8 cellular contexts compared by ENCODE assay signal in the genomic region with DNA sequence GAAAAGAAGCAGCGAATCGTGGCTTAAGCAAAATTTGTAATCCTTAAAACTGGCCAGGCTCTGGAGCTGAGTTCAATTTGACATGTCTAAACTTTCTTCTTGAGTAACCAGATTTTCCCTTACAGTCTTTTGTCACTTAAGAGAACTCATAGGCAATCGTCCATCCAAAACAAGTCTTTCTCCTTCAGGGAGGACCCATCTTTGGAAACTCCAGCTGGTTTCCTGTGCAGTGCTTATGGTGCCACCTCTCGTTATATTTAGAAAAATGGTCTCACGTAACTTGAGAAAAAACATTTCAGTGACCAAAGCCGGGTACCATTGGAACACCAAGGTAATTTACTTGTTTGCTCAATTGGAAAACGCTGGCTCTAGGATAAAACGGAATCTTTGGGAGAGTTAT. TPM values are rescaled to one million over a fixed set of nuclear protein-coding genes. Genes with fewer than 3 reads are reported as not detected.
A peak's percentile ranks its signal among the peaks of the same experiment; 100 is the strongest.
DNase-seq lines count a peak whose midpoint lies in the region; TF ChIP-seq lines count a peak whose summit lies in the region.

No MANE protein-coding gene starts in this region.

- H3K9me2 ChIP-seq in Loucy (replicated peaks; ENCODE audit: low read depth, low read length): no peaks in the 10 kb centered on the region

- WGBS in thyroid gland, 2 donors: 32 to 48% methylated on average over 8 of the region's 8 CpGs

- POLR2A ChIA-PET in CD4-positive, alpha-beta memory T cell (lab: Charles Lee; ENCODE audit: partially characterized antibody): interaction anchor here (0.8 to 6.2 kb wide), 14 partner anchors 8 to 74 kb away, joined by 3 to 173 read pairs (median 24); partner anchors contain the start of genes ITGB2, SLX9, SUMO3 and UBE2G2

- intact Hi-C loops in CD4-positive, alpha-beta memory T cell (cut with micrococcal nuclease): loop anchor here (1.0 to 2.0 kb wide), 3 partner anchors 29 to 74 kb away; partner anchors contain the start of gene UBE2G2
- intact Hi-C loops in thyroid gland (cut with DNase I): no loop called here

- no peaks in the 10 kb centered on the region for H3K27me3 Mint-ChIP-seq in CD4-positive, alpha-beta memory T cell

- H3K4me1 ChIP-seq in CD4-positive, alpha-beta memory T cell (ENCODE audit: insufficient read depth, low read length): peaks cover 43% of the 10 kb centered on the region
- H3K4me1 ChIP-seq in Loucy (ENCODE audit: insufficient read depth, low read length, poor library complexity, severe bottlenecking): peaks cover 31% of the 10 kb centered on the region
- H3K4me1 ChIP-seq in thyroid gland: peaks cover 36 to 38% of the 10 kb centered on the region in 2 donors

- peaks cover 0 to 2% (median 0%) of the 10 kb centered on the region in 8 donors for H3K9me3 Mint-ChIP-seq in CD4-positive, alpha-beta memory T cell

- peak overlapping the region; percentile 78 for H3K9ac ChIP-seq in Loucy (ENCODE audit: low read depth, low read length, poor library complexity, severe bottlenecking)

- H3K4me3 ChIP-seq in CD4-positive, alpha-beta memory T cell (ENCODE audit: low read length in 2 of 2): peak overlapping the region; percentile 37 to 67
- H3K4me3 ChIP-seq in Loucy (ENCODE audit: low read length, poor library complexity, severe bottlenecking) (peak overlapping the region; percentile 86), astrocyte of the spinal cord (ENCODE audit: low read depth, low read length) (no peak overlapping the region), thyroid gland (replicated peaks in 1 of 3) (peak overlapping the region in 1 of 3 donors; percentile 37)

- no peak for TF ChIP-seq POLR2A in thyroid gland (IDR thresholded peaks at IDR 0.05)

- H3K27ac ChIP-seq in CD4-positive, alpha-beta memory T cell (ENCODE audit: low read depth, low read length): peak overlapping the region; percentile 76
- H3K27ac ChIP-seq in thyroid gland: peak overlapping the region; percentile 95 to 97 (median 96)

- H3K4me2 ChIP-seq in Loucy (ENCODE audit: low read depth, low read length, poor library complexity, severe bottlenecking): peak overlapping the region; percentile 90

- peak overlapping the region; percentile 78; the same call in 1 of the 2 replicates for H2AFZ ChIP-seq in Loucy (ENCODE audit: low read length)

- no peaks in the 10 kb centered on the region for H3K36me3 ChIP-seq in CD4-positive, alpha-beta memory T cell (ENCODE audit: insufficient read depth, low read length)
- H3K36me3 ChIP-seq in Loucy (ENCODE audit: insufficient read depth, low read length) (no peaks in the 10 kb centered on the region), thyroid gland (no peaks in the 10 kb centered on the region)

- H3K36me3 Mint-ChIP-seq in CD4-positive, alpha-beta memory T cell: peaks cover 0 to 16% of the 10 kb centered on the region in 2 donors

- in situ Hi-C loops in astrocyte of the spinal cord (cut with HindIII; ENCODE audit: low sequenced_read_pairs): no loop called here

- no peaks in the 10 kb centered on the region for H3F3A ChIP-seq in Loucy (ENCODE audit: low read depth)

- H3K4me3 Mint-ChIP-seq in CD4-positive, alpha-beta memory T cell: peak overlapping the region; percentile 89 to 97 (median 92)

- H3K4me1 Mint-ChIP-seq in CD4-positive, alpha-beta memory T cell: peaks cover 27 to 43% (median 35%) of the 10 kb centered on the region in 4 donors

- no peaks in the 10 kb centered on the region for H3K9me3 ChIP-seq in CD4-positive, alpha-beta memory T cell (ENCODE audit: control insufficient read depth in 1 of 2, low read length in 2 of 2)
- H3K9me3 ChIP-seq in Loucy (ENCODE audit: insufficient read depth, low read depth, low read length) (no peaks in the 10 kb centered on the region), thyroid gland (no peaks in the 10 kb centered on the region)

- TF ChIP-seq CTCF in Loucy (conservative IDR thresholded peaks at IDR 0.05; ENCODE audit: low read length) (peak; percentile 57), astrocyte of the spinal cord (IDR thresholded peaks at IDR 0.05; ENCODE audit: low read depth, low read length) (no peak), thyroid gland (IDR thresholded peaks at IDR 0.05) (no peak)

- H3K27me3 ChIP-seq in CD4-positive, alpha-beta memory T cell (ENCODE audit: insufficient read depth, low read length): no peaks in the 10 kb centered on the region
- H3K27me3 ChIP-seq in Loucy (ENCODE audit: insufficient read depth, low read length, poor library complexity, severe bottlenecking): no peaks in the 10 kb centered on the region
- no peaks in the 10 kb centered on the region for H3K27me3 ChIP-seq in thyroid gland

- DNase-seq in CD4-positive, alpha-beta memory T cell: peak in 3 of 5 donors; percentile 40 to 62 (median 52)
- peak; percentile 55 for DNase-seq in astrocyte of the spinal cord (ENCODE audit: low read depth, low spot score)
- DNase-seq in kidney tubule cell (ENCODE audit: low spot score): peak; percentile 61
- DNase-seq in thyroid gland: no peak
- no peak for DNase-seq in DMS153 (lab: John Stamatoyannopoulos, UW)
- DNase-seq in activated CD4-positive, CD25-positive, alpha-beta regulatory T cell (lab: John Stamatoyannopoulos, UW): no peak
- no peak for DNase-seq in T-helper 9 cell

- peak overlapping the region; percentile 89 to 98 (median 95) for H3K27ac Mint-ChIP-seq in CD4-positive, alpha-beta memory T cell

- CTCF ChIA-PET in CD4-positive, alpha-beta memory T cell (lab: Charles Lee; ENCODE audit: partially characterized antibody): interaction anchor here (1.0 to 8.5 kb wide), 9 partner anchors 18 to 365 kb away, joined by 3 to 82 read pairs (median 5); partner anchors contain the start of gene UBE2G2

- peaks cover 27% of the 10 kb centered on the region for H4K20me1 ChIP-seq in Loucy (ENCODE audit: insufficient read depth, low read length, poor library complexity, severe bottlenecking)

- H3K79me2 ChIP-seq in Loucy (ENCODE audit: insufficient read depth, low read length): peaks cover 32% of the 10 kb centered on the region

RNA-seq across cellular contexts. Expression of gene PTTG1IP, which starts 1.9 kb away (rescaled TPM):
- total RNA-seq in CD4-positive, alpha-beta memory T cell: 100 to 1,000 TPM in 1 of 2 experiments, 10 to 100 TPM in 1; 98.7 to 110 TPM
- 10 to 100 TPM; 84.8 to 92.4 TPM for polyA plus RNA-seq in CD4-positive, alpha-beta memory T cell
- 100 to 1,000 TPM; 256 to 374 (median 309) TPM for total RNA-seq in thyroid gland

RNA-seq across cellular contexts. Expression of gene ITGB2, which starts 45.4 kb away (rescaled TPM):
- 100 to 1,000 TPM; 278 to 291 TPM for total RNA-seq in CD4-positive, alpha-beta memory T cell
- 100 to 1,000 TPM; 538 to 575 TPM for polyA plus RNA-seq in CD4-positive, alpha-beta memory T cell
- total RNA-seq in thyroid gland: 10 to 100 TPM; 18.4 to 79.4 (median 27.5) TPM

RNA-seq across cellular contexts. Expression of gene SUMO3, which starts 57.5 kb away (rescaled TPM):
- total RNA-seq in CD4-positive, alpha-beta memory T cell: 10 to 100 TPM; 36.3 to 37.3 TPM
- 10 to 100 TPM; 74.9 to 99.7 TPM for polyA plus RNA-seq in CD4-positive, alpha-beta memory T cell
- total RNA-seq in thyroid gland: 100 to 1,000 TPM in 1 of 4 donors, 10 to 100 TPM in 3; 65.7 to 127 (median 87.8) TPM

Comparison
In these comparisons a context has a peak if more than half of its experiments do, and no peak if none do; other contexts are left out.
1. DNase-seq: peak in CD4-positive, alpha-beta memory T cell (3 of 5), astrocyte of the spinal cord (single experiment) and kidney tubule cell (single experiment); none in thyroid gland (0 of 2), DMS153 (single experiment), activated CD4-positive, CD25-positive, alpha-beta regulatory T cell (0 of 4) and T-helper 9 cell (single experiment).